ENCODE assay signal across 23 cellular contexts in the genomic region with DNA sequence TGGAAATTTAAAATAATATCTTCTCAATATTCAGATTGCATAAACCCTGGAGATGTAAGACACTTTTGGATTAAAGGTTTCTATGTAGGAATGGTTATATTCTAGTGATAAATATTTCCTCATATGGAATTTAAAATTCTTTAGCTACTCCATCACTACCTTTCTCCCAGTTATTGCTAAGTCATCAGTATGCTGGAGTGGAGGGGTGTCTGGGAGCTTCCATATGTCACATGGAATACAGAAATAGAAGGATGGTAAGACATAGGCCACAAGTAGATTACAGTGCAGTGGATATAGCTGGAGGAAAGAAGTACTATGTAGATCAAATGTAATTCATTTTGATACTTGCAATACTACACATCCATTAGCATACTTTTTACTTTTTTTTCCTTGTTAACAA.
"Had no signal": no experiment of that assay in that cellular context is flagged by ENCODE, and none has a peak within 500 bp of the region (broad histone marks: within the 10 kb centered on the region; RNA-seq: fewer than 3 reads in every experiment).

No MANE protein-coding gene starts in this region.

- H3K4me1 ChIP-seq: left lung, tibial artery had no signal

- H3K27me3 ChIP-seq: dorsolateral prefrontal cortex, left lung, neutrophil, tibial artery had no signal

- H3K27ac Mint-ChIP-seq: activated CD4-positive, alpha-beta memory T cell treated with anti-CD3 and anti-CD28 coated beads, Interleukin-2, amount 10 ng/mL, durations not matched to agents 7 days and 5 days; activated CD8-positive, alpha-beta memory T cell treated with anti-CD3 and anti-CD28 coated beads, Interleukin-2, amount 10 ng/mL, durations not matched to agents 7 days and 5 days; activated naive CD8-positive, alpha-beta T cell treated with anti-CD3 and anti-CD28 coated beads for 36 hours; activated T-helper 17 cell treated with anti-CD3 and anti-CD28 coated beads, Interleukin-2, amount 50 U/mL, for 72 hours; naive thymus-derived CD4-positive, alpha-beta T cell had no signal

- H3K36me3 ChIP-seq: left lung, neutrophil, tibial artery had no signal

- H3K4me1 Mint-ChIP-seq: activated naive CD8-positive, alpha-beta T cell treated with anti-CD3 and anti-CD28 coated beads for 36 hours; activated T-helper 17 cell treated with anti-CD3 and anti-CD28 coated beads, Interleukin-2, amount 50 U/mL, for 72 hours; naive thymus-derived CD4-positive, alpha-beta T cell had no signal

- H3K4me3 ChIP-seq: dorsolateral prefrontal cortex, left lung, mucosa of descending colon, tibial artery had no signal

- H3K4me3 Mint-ChIP-seq: activated CD4-positive, alpha-beta memory T cell treated with anti-CD3 and anti-CD28 coated beads, Interleukin-2, amount 10 ng/mL, durations not matched to agents 7 days and 5 days; activated CD8-positive, alpha-beta memory T cell treated with anti-CD3 and anti-CD28 coated beads, Interleukin-2, amount 10 ng/mL, durations not matched to agents 7 days and 5 days; activated naive CD8-positive, alpha-beta T cell treated with anti-CD3 and anti-CD28 coated beads for 36 hours; activated T-helper 17 cell treated with anti-CD3 and anti-CD28 coated beads, Interleukin-2, amount 50 U/mL, for 72 hours; brain; naive thymus-derived CD4-positive, alpha-beta T cell had no signal

- H3K36me3 Mint-ChIP-seq: activated CD8-positive, alpha-beta memory T cell treated with anti-CD3 and anti-CD28 coated beads, Interleukin-2, amount 10 ng/mL, durations not matched to agents 7 days and 5 days; activated naive CD8-positive, alpha-beta T cell treated with anti-CD3 and anti-CD28 coated beads for 36 hours; brain; naive thymus-derived CD4-positive, alpha-beta T cell had no signal

- H3K27ac ChIP-seq: left lung, neutrophil, tibial artery had no signal

- DNase-seq: activated CD4-positive, alpha-beta memory T cell treated with anti-CD3 and anti-CD28 coated beads, Interleukin-2, amount 10 ng/mL, durations not matched to agents 7 days and 5 days; activated CD4-positive, alpha-beta T cell treated with anti-CD3 and anti-CD28 coated beads for 48 hours; activated CD4-positive, CD25-positive, alpha-beta regulatory T cell; activated CD8-positive, alpha-beta memory T cell treated with anti-CD3 and anti-CD28 coated beads, Interleukin-2, amount 10 ng/mL, durations not matched to agents 7 days and 5 days; activated naive CD4-positive, alpha-beta T cell; activated naive CD8-positive, alpha-beta T cell treated with anti-CD3 and anti-CD28 coated beads for 36 hours; activated T-cell treated with anti-CD3 and anti-CD28 coated beads, Interleukin-2, amount 50 U/mL, for 1 hour; caudate nucleus; dorsolateral prefrontal cortex; kidney; left lung; mucosa of descending colon; naive thymus-derived CD4-positive, alpha-beta T cell; stimulated activated CD4-positive, alpha-beta T cell treated with anti-CD3 and anti-CD28 coated beads, Interleukin-12 subunit alpha, Interleukin-12 subunit beta, amount 100 ng/mL, for 4 hours; stimulated activated CD4-positive, alpha-beta T cell treated with anti-CD3 and anti-CD28 coated beads, Interleukin-1b, Interleukin-23, amount 100 ng/mL, for 48 hours; stimulated activated CD8-positive, alpha-beta memory T cell treated with anti-CD3 and anti-CD28 coated beads, Interleukin-4, amount 100 ng/mL, for 48 hours; stimulated activated naive CD4-positive, alpha-beta T cell treated with Interleukin-2 at 50 U/mL for 16 hours; T-helper 1 cell; T-helper 9 cell; tibial artery had no signal

- H3K9me3 Mint-ChIP-seq: activated CD4-positive, alpha-beta memory T cell treated with anti-CD3 and anti-CD28 coated beads, Interleukin-2, amount 10 ng/mL, durations not matched to agents 7 days and 5 days; activated naive CD8-positive, alpha-beta T cell treated with anti-CD3 and anti-CD28 coated beads for 36 hours; activated T-helper 17 cell treated with anti-CD3 and anti-CD28 coated beads, Interleukin-2, amount 50 U/mL, for 72 hours; naive thymus-derived CD4-positive, alpha-beta T cell had no signal

- H3K9me3 ChIP-seq: left lung, mucosa of descending colon, neutrophil, tibial artery had no signal

- ATAC-seq: activated CD8-positive, alpha-beta memory T cell treated with anti-CD3 and anti-CD28 coated beads, Interleukin-2, amount 10 ng/mL, durations not matched to agents 7 days and 5 days; activated T-helper 17 cell treated with anti-CD3 and anti-CD28 coated beads, Interleukin-2, amount 50 U/mL, for 72 hours; left lung; mucosa of descending colon; naive thymus-derived CD4-positive, alpha-beta T cell had no signal

- H3K27me3 Mint-ChIP-seq: activated naive CD8-positive, alpha-beta T cell treated with anti-CD3 and anti-CD28 coated beads for 36 hours; activated T-helper 17 cell treated with anti-CD3 and anti-CD28 coated beads, Interleukin-2, amount 50 U/mL, for 72 hours had no signal
